ENCODE assay signal across 8 cellular contexts in genomic region chr3:45224824-45225464, GRCh38. TPM values are rescaled to one million over a fixed set of nuclear protein-coding genes. Genes with fewer than 3 reads are reported as not detected.
A peak's percentile ranks its signal among the peaks of the same experiment; 100 is the strongest.
DNase-seq lines count a peak whose midpoint lies in the region; ATAC-seq and TF ChIP-seq lines count a peak whose summit lies in the region.

No MANE protein-coding gene starts in this region.

- H2BK12ac ChIP-seq in neuronal stem cell (ENCODE audit: low read length), result no peak overlapping the region

- no peaks in the 10 kb centered on the region for H3K9me3 ChIP-seq in neuronal stem cell (replicated peaks in 1 of 2; ENCODE audit: control insufficient read depth in 2 of 2, insufficient read depth in 1 of 2, low read depth in 1 of 2, low read length in 2 of 2)

- H3K4me3 Mint-ChIP-seq in glutamatergic neuron (ENCODE audit: unreplicated experiment), result peak overlapping the region; percentile 96

- peaks cover 11% of the 10 kb centered on the region for H3K27me3 Mint-ChIP-seq in glutamatergic neuron (ENCODE audit: unreplicated experiment)

- peak; percentile 20 for ATAC-seq in HG02884 (IDR thresholded peaks at IDR 0.05; ENCODE audit: unreplicated experiment)
- peak; percentile 20 to 47 for ATAC-seq in activated naive CD4-positive, alpha-beta T cell treated with anti-CD3 and anti-CD28 coated beads, Interleukin-2, amount 50 U/mL, for 72 hours

- no peak overlapping the region for H4K8ac ChIP-seq in neuronal stem cell (ENCODE audit: low read depth, low read length)

- H2BK120ac ChIP-seq in neuronal stem cell (ENCODE audit: low read depth, low read length), result no peak overlapping the region

- peaks cover 8% of the 10 kb centered on the region for H3K4me1 Mint-ChIP-seq in glutamatergic neuron (ENCODE audit: low read depth, unreplicated experiment)

- no peak for TF ChIP-seq CTCF in glutamatergic neuron (IDR thresholded peaks at IDR 0.05; ENCODE audit: partially characterized antibody, unreplicated experiment)

- peaks cover 15 to 18% of the 10 kb centered on the region in 2 donors for H3K4me1 ChIP-seq in neuronal stem cell (ENCODE audit: control insufficient read depth in 2 of 2, insufficient read depth in 1 of 2, low read depth in 1 of 2, low read length in 2 of 2)

- no peak overlapping the region for H2BK15ac ChIP-seq in neuronal stem cell (ENCODE audit: low read length)

- H3K4me2 ChIP-seq in neuronal stem cell (ENCODE audit: insufficient read depth, low read length, poor library complexity, severe bottlenecking), result peak overlapping the region; percentile 89

- no peak overlapping the region for H3K14ac ChIP-seq in neuronal stem cell (ENCODE audit: low read length)

- H3K27ac Mint-ChIP-seq in activated naive CD4-positive, alpha-beta T cell treated with anti-CD3 and anti-CD28 coated beads, Interleukin-2, amount 50 U/mL, for 72 hours, result no peak overlapping the region
- H3K27ac Mint-ChIP-seq in glutamatergic neuron (ENCODE audit: unreplicated experiment), result no peak overlapping the region

- peak overlapping the region; percentile 8; the same call in 1 of the 2 replicates for H3K4me3 ChIP-seq in GM08714 (ENCODE audit: low read length)
- H3K4me3 ChIP-seq in neuronal stem cell (ENCODE audit: low read length in 2 of 2), result peak overlapping the region; percentile 57 to 89

- no peaks in the 10 kb centered on the region for H3K9me3 Mint-ChIP-seq in activated naive CD4-positive, alpha-beta T cell treated with anti-CD3 and anti-CD28 coated beads, Interleukin-2, amount 50 U/mL, for 72 hours
- H3K9me3 Mint-ChIP-seq in glutamatergic neuron (ENCODE audit: unreplicated experiment), result peaks cover 8% of the 10 kb centered on the region

- peak overlapping the region; percentile 69 for H3K18ac ChIP-seq in neuronal stem cell (ENCODE audit: low read length)

- H2BK5ac ChIP-seq in neuronal stem cell (ENCODE audit: low read length), result no peak overlapping the region

- H4K91ac ChIP-seq in neuronal stem cell (ENCODE audit: low read depth, low read length, poor library complexity), result no peak overlapping the region

- no CpG with 5 or more reads among the region's 62 CpGs for WGBS in neuronal stem cell (ENCODE audit: extremely low coverage in 2 of 2, insufficient read length in 2 of 2, insufficient replicate concordance in 1 of 2), 2 donors

- H3K27ac ChIP-seq in neuronal stem cell (replicated peaks; ENCODE audit: low read length), result no peak overlapping the region

- H3K23ac ChIP-seq in neuronal stem cell (ENCODE audit: low read depth, low read length, poor library complexity), result peak overlapping the region; percentile 90

- H3K9ac ChIP-seq in neuronal stem cell (ENCODE audit: low read depth, low read length, poor library complexity), result peak overlapping the region; percentile 88

- H3K36me3 ChIP-seq in neuronal stem cell (replicated peaks in 1 of 2; ENCODE audit: control insufficient read depth in 2 of 2, insufficient read depth in 2 of 2, low read length in 2 of 2), result no peaks in the 10 kb centered on the region

- peaks cover 0 to 5% of the 10 kb centered on the region in 2 donors for H3K36me3 Mint-ChIP-seq in activated naive CD4-positive, alpha-beta T cell treated with anti-CD3 and anti-CD28 coated beads, Interleukin-2, amount 50 U/mL, for 72 hours
- no peaks in the 10 kb centered on the region for H3K36me3 Mint-ChIP-seq in glutamatergic neuron (ENCODE audit: unreplicated experiment)

- no peak overlapping the region for H3K4ac ChIP-seq in neuronal stem cell (ENCODE audit: low read length)

- H3K27me3 ChIP-seq in neuronal stem cell (ENCODE audit: control insufficient read depth in 3 of 3, insufficient read depth in 3 of 3, low read depth in 1 of 3, low read length in 3 of 3), result peaks cover 0 to 3% (median 3%) of the 10 kb centered on the region in 3 experiments

- no peak overlapping the region for H2AK5ac ChIP-seq in neuronal stem cell (ENCODE audit: low read depth, low read length)

- no peaks in the 10 kb centered on the region for H3K79me1 ChIP-seq in neuronal stem cell (ENCODE audit: low read depth, low read length)

- peak; percentile 58 for DNase-seq in A172 (ENCODE audit: low spot score)
- peak; percentile 5 for DNase-seq in NCI-H774 (lab: John Stamatoyannopoulos, UW)
- peak in 1 of 2 donors; percentile 26 for DNase-seq in activated naive CD4-positive, alpha-beta T cell treated with anti-CD3 and anti-CD28 coated beads, Interleukin-2, amount 50 U/mL, for 72 hours (ENCODE audit: low spot score in 2 of 2)
- peak; percentile 90 for DNase-seq in glutamatergic neuron
- peak; percentile 79 for DNase-seq in neuronal stem cell (ENCODE audit: low spot score)
- DNase-seq in NCI-H187 (lab: John Stamatoyannopoulos, UW), result no peak

- peak overlapping the region; percentile 93 for H2AFZ ChIP-seq in neuronal stem cell (ENCODE audit: low read length)

RNA-seq across cellular contexts. Expression of gene TMEM158, which starts 1.1 kb away (rescaled TPM):
- total RNA-seq in A172 (2014; rRNA removed; shearing (Covaris generic)), result 95.1 and 111 TPM in 2 replicates
- not detected for total RNA-seq in activated naive CD4-positive, alpha-beta T cell treated with anti-CD3 and anti-CD28 coated beads, Interleukin-2, amount 50 U/mL, for 72 hours
- 7.8 TPM for total RNA-seq in glutamatergic neuron (ENCODE audit: unreplicated experiment)
- polyA plus RNA-seq in neuronal stem cell (2013, experiment 1 of 2), result 9.2 TPM
- polyA plus RNA-seq in neuronal stem cell (2013, experiment 2 of 2), result 9.1 TPM

Comparison
In these comparisons a context has a peak if more than half of its experiments do, and no peak if none do; other contexts are left out.
1. DNase-seq: peak in A172 (single experiment), NCI-H774 (single experiment), glutamatergic neuron (single experiment) and neuronal stem cell (single experiment); none in NCI-H187 (0 of 2).
2. RNA of gene TMEM158, which starts 1.1 kb away (total RNA-seq): 95.1 to 111 TPM in A172; 7.8 TPM in glutamatergic neuron (single experiment) and not detected in activated naive CD4-positive, alpha-beta T cell treated with anti-CD3 and anti-CD28 coated beads, Interleukin-2, amount 50 U/mL, for 72 hours; every median in the first group is over 10 times any median in the second.